ENCODE assay signal across 35 cellular contexts in genomic region chr3:59366218-59366617, GRCh38.
"Had no signal": no experiment of that assay in that cellular context is flagged by ENCODE, and none has a peak within 500 bp of the region (broad histone marks: within the 10 kb centered on the region; RNA-seq: fewer than 3 reads in every experiment).

No MANE protein-coding gene starts in this region.

- DNase-seq: Karpas-422, Kasumi-1, MG63, MM.1S, MV-4-11, NCI-H1048, NCI-H1092, NCI-H1092 treated with DMSO at 0.1 percent for 48 hours, NCI-H1105, NCI-H1105 treated with DMSO at 0.1 percent for 48 hours, NCI-H1417, NCI-H1417 treated with DMSO at 0.1 percent for 48 hours, NCI-H1436, NCI-H1436 treated with DMSO at 0.1 percent for 48 hours, NCI-H146, NCI-H1694, NCI-H1694 treated with DMSO at 0.1 percent for 48 hours, NCI-H187, NCI-H187 treated with DMSO at 0.1 percent for 48 hours, NCI-H1930, NCI-H2029, NCI-H2029 treated with DMSO at 0.1 percent for 48 hours, NCI-H2081, NCI-H2081 treated with DMSO at 0.1 percent for 48 hours, NCI-H2107, NCI-H2171, NCI-H2171 treated with DMSO at 0.1 percent for 48 hours, NCI-H2227 treated with DMSO at 0.1 percent for 48 hours, NCI-H226, NCI-H345, NCI-H446, NCI-H446 treated with DMSO at 0.1 percent for 48 hours, NCI-H510A, NCI-H510A treated with DMSO at 0.1 percent for 48 hours, NCI-H524 had no signal

- H3K27me3 ChIP-seq: MG63 had no signal

- H3K36me3 ChIP-seq: MG63 had no signal

- H3K4me3 ChIP-seq: MG63 had no signal

- H3K9me3 ChIP-seq: MG63 had no signal
